In the genomic region with DNA sequence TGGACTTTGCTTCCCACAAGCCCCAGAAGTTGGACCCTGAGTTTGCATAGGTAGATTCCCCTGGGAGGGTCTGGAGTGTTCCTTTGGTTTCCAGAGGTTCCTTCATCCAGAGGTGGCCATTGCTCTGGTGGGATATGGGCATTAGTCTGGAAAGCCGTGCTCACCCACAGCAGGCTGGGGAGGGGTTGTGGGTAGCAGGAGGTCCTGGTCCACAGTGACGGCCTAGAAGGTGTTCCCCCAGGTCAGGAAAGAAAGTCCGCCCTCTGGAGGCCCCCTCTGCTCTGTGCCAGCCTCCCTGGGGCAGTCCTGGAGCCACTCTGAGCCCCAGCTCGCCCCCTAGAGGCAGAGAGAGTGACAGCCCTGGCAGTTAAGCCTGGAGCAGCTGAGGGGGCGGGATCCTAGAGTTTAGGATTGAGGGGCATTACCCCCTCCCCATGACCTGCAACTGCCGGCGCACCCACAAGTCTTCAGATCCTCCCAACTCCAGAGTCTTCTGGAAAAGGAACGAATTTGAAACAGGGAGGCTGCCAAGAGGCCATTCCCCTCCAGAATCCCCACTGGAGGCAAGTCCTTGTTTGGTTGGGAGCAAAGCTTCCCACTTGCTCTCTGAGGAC, we compare ENCODE assay signal across 8 cellular contexts. TPM values are rescaled to one million over a fixed set of nuclear protein-coding genes. Genes with fewer than 3 reads are reported as not detected.
DNase-seq lines count a peak whose midpoint lies in the region; ATAC-seq and TF ChIP-seq lines count a peak whose summit lies in the region.

No MANE protein-coding gene starts in this region.

- H3K4me3 ChIP-seq in HFF-Myc (replicated peaks; ENCODE audit: low read depth, low read length): no peak overlapping the region
- H3K4me3 ChIP-seq in left lung: no peak overlapping the region

- TF ChIP-seq CTCF in HFF-Myc (IDR thresholded peaks at IDR 0.05; ENCODE audit: low read depth, low read length, missing control alignments): peak; percentile 94
- peak; percentile 85 to 90 for TF ChIP-seq CTCF in left lung (IDR thresholded peaks at IDR 0.05)

- DNase-seq in NCI-H2081 (lab: John Stamatoyannopoulos, UW) (peak; percentile 19 to 33), NCI-H2081 treated with DMSO at 0.1 percent for 48 hours (lab: John Stamatoyannopoulos, UW) (no peak), HFF-Myc (ENCODE audit: extremely low read depth, low read depth) (no peak), NCI-H1694 (lab: John Stamatoyannopoulos, UW) (peak; percentile 49), cerebellar cortex (ENCODE audit: low spot score) (peak; percentile 65), left lung (peak; percentile 78 to 89)
- DNase-seq in activated CD4-positive, CD25-positive, alpha-beta regulatory T cell treated with anti-CD3 and anti-CD28 coated beads, Interleukin-2, amount 50 U/mL, for 16 hours (ENCODE audit: low read depth, low spot score): peak; percentile 12
- DNase-seq in stimulated activated CD8-positive, alpha-beta memory T cell treated with anti-CD3 and anti-CD28 coated beads, Interleukin-12 subunit alpha, Interleukin-12 subunit beta, amount 100 ng/mL, for 24 hours (ENCODE audit: extremely low read depth): peak; percentile 26

- intact Hi-C loops in left lung (cut with DNase I): loop anchor here in 1 of 2 donors (5.0 kb wide), 1 partner anchor 87 kb away; no protein-coding TSS in a partner anchor

- H3K9me3 ChIP-seq in left lung: no peaks in the 10 kb centered on the region

- H3K36me3 ChIP-seq in left lung: peaks cover 0 to 94% of the 10 kb centered on the region in 2 donors

- peaks cover 4 to 42% of the 10 kb centered on the region in 2 donors for H3K4me1 ChIP-seq in left lung

- H3K27ac ChIP-seq in left lung: no peak overlapping the region

- ATAC-seq in left lung: peak; percentile 84

- no peaks in the 10 kb centered on the region for H3K27me3 ChIP-seq in left lung

RNA-seq across cellular contexts. Expression of a gene that starts 36.8 kb away (rescaled TPM):
- 100 to 1,000 TPM in 1 of 2 donors, 10 to 100 TPM in 1; 89.3 to 100 TPM for total RNA-seq in left lung

Comparison
In these comparisons a context has a peak if more than half of its experiments do, and no peak if none do; other contexts are left out.
1. DNase-seq: peak in NCI-H2081 (2 of 2), NCI-H1694 (single experiment), activated CD4-positive, CD25-positive, alpha-beta regulatory T cell treated with anti-CD3 and anti-CD28 coated beads, Interleukin-2, amount 50 U/mL, for 16 hours (single experiment), cerebellar cortex (single experiment), left lung (2 of 2) and stimulated activated CD8-positive, alpha-beta memory T cell treated with anti-CD3 and anti-CD28 coated beads, Interleukin-12 subunit alpha, Interleukin-12 subunit beta, amount 100 ng/mL, for 24 hours (single experiment); none in NCI-H2081 treated with DMSO at 0.1 percent for 48 hours (single experiment) and HFF-Myc (single experiment).